In the genomic region with DNA sequence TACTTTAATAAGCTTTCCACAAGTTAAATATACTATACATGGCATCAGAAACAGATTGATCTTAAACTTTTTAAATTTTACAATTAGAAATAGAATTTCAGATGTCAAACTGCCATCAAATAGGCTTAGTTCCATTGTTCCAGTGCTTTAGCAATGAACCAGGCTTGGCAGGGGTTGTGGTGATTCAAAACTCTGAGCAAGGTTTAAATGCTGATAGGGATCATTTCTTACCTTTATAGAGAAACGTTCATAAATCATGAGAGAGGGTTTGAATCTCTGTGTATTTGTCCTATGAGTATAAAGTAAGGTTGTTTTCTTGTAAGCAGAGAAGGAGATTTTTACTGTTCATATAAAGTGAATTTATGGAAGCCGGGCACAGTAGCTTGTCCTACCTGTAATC, we compare ENCODE assay signal across 8 cellular contexts.
"Had no signal": no experiment of that assay in that cellular context is flagged by ENCODE, and none has a peak within 500 bp of the region (broad histone marks: within the 10 kb centered on the region; RNA-seq: fewer than 3 reads in every experiment).

No MANE protein-coding gene starts in this region.

- H3K4me3 Mint-ChIP-seq: HFFc6 had no signal

- H3K4me3 ChIP-seq: GM23248, HAP-1 had no signal

- H3K9me3 ChIP-seq: HAP-1 had no signal

- DNase-seq: GM23248, GOT3, H7, HFFc6, IMR-90 had no signal

- H3K36me3 ChIP-seq: HAP-1 had no signal

- H3K27ac Mint-ChIP-seq: HFFc6 had no signal

- H2AFZ ChIP-seq: GM23248 had no signal

- ATAC-seq: HCT116 had no signal

- H3K9ac ChIP-seq: GM23248 had no signal

- H3K4me1 ChIP-seq: HAP-1 had no signal

- H3K9me3 Mint-ChIP-seq: HFFc6 had no signal

- H3K27ac ChIP-seq: GM23248, HL-60 had no signal
